Comparison of ENCODE assay signal across 8 cellular contexts in the genomic region with DNA sequence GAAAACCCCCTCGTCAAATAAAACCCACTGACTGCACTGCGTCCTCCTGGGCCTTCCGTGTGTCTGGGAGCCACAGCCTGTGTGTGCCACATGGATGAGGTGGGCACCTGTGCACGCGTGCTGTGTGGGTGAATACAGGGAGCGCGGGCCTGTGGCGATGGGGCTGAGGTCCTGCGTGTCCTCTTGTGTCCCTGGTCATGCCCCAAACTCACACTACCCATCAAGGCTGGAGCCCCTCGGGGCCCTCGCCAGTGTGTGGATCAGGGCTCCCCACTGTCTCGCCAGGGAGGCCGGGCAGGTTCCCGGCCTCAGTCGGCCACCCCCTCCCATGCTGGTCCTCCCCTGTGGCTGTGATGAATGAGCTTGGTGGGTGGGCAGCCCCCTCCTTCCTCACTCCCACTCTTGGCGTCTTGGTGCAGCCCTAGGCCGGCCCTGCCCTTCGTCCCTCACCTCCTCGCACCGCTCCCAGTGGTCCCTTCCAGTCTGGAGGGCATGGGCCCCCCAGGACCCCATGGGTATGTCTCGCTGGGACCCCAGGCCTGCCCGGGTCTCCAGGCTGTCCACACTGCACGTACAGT. TPM values are rescaled to one million over a fixed set of nuclear protein-coding genes. Genes with fewer than 3 reads are reported as not detected.
A peak's percentile ranks its signal among the peaks of the same experiment; 100 is the strongest.
DNase-seq lines count a peak whose midpoint lies in the region; TF ChIP-seq lines count a peak whose summit lies in the region.

No MANE protein-coding gene starts in this region.

- peaks cover 67% of the 10 kb centered on the region for H3K4me1 Mint-ChIP-seq in CD14-positive monocyte

- peaks cover 28% of the 10 kb centered on the region; the same call in 1 of the 2 replicates for H4K20me1 ChIP-seq in Karpas-422 (ENCODE audit: insufficient read depth, low read depth, low read length)

- WGBS in ectodermal cell, 2 experiments, result 37 to 39% methylated on average over 23 of the region's 23 CpGs
- no CpG with 5 or more reads among the region's 23 CpGs for WGBS in neuronal stem cell (ENCODE audit: extremely low coverage in 2 of 2, insufficient read length in 2 of 2, insufficient replicate concordance in 1 of 2), 2 donors

- H4K8ac ChIP-seq in neuronal stem cell (ENCODE audit: low read depth, low read length), result peak overlapping the region; percentile 100

- peak overlapping the region; percentile 64 to 77 for H3K4me3 Mint-ChIP-seq in CD14-positive monocyte

- H3K4me2 ChIP-seq in Karpas-422 (ENCODE audit: low read depth, low read length, poor library complexity, severe bottlenecking), result peak overlapping the region; percentile 63
- H3K4me2 ChIP-seq in neuronal stem cell (ENCODE audit: insufficient read depth, low read length, poor library complexity, severe bottlenecking), result peak overlapping the region; percentile 86

- no peaks in the 10 kb centered on the region for H3K9me2 ChIP-seq in Karpas-422 (replicated peaks; ENCODE audit: insufficient read depth, low read length)

- peak overlapping the region; percentile 62 for H3K9ac ChIP-seq in Karpas-422 (ENCODE audit: low read length)
- peak overlapping the region; percentile 88 for H3K9ac ChIP-seq in neuronal stem cell (ENCODE audit: low read depth, low read length, poor library complexity)

- H2AK5ac ChIP-seq in neuronal stem cell (ENCODE audit: low read depth, low read length), result peak overlapping the region; percentile 100

- peak overlapping the region; percentile 91 for H2BK5ac ChIP-seq in neuronal stem cell (ENCODE audit: low read length)

- H2BK15ac ChIP-seq in neuronal stem cell (ENCODE audit: low read length), result peak overlapping the region; percentile 100

- H3K79me1 ChIP-seq in neuronal stem cell (ENCODE audit: low read depth, low read length), result peaks cover 15% of the 10 kb centered on the region

- H2BK12ac ChIP-seq in neuronal stem cell (ENCODE audit: low read length), result peak overlapping the region; percentile 99

- no peak overlapping the region for H3K27ac ChIP-seq in Karpas-422 (ENCODE audit: low read length)
- no peak overlapping the region for H3K27ac ChIP-seq in ectodermal cell (ENCODE audit: insufficient read depth, low read depth, low read length, poor library complexity, severe bottlenecking)
- peak overlapping the region; percentile 68 for H3K27ac ChIP-seq in neuronal stem cell (replicated peaks; ENCODE audit: low read length)

- H4K91ac ChIP-seq in neuronal stem cell (ENCODE audit: low read depth, low read length, poor library complexity), result no peak overlapping the region

- peaks cover 14 to 18% of the 10 kb centered on the region in 2 donors for H3K36me3 Mint-ChIP-seq in CD14-positive monocyte

- no peak for TF ChIP-seq CTCF in CD14-positive monocyte (IDR thresholded peaks at IDR 0.05)

- peak overlapping the region in 3 of 7 donors; percentile 6 to 59 (median 41) for H3K27ac Mint-ChIP-seq in CD14-positive monocyte

- intact Hi-C loops in CD14-positive monocyte (cut with micrococcal nuclease), result no loop called here

- H3K4me1 ChIP-seq in Karpas-422 (ENCODE audit: low read length) (peaks cover 49% of the 10 kb centered on the region), ectodermal cell (ENCODE audit: control insufficient read depth, insufficient read depth, low read length) (peaks cover 61% of the 10 kb centered on the region), neuronal stem cell (ENCODE audit: control insufficient read depth in 2 of 2, insufficient read depth in 1 of 2, low read depth in 1 of 2, low read length in 2 of 2) (peaks cover 53 to 57% of the 10 kb centered on the region in 2 donors)

- H2AFZ ChIP-seq in Karpas-422 (ENCODE audit: low read length) (no peak overlapping the region), neuronal stem cell (ENCODE audit: low read length) (peak overlapping the region; percentile 89)

- H3K79me2 ChIP-seq in Karpas-422 (ENCODE audit: low read length), result no peaks in the 10 kb centered on the region

- no peaks in the 10 kb centered on the region for H3K27me3 ChIP-seq in Karpas-422 (ENCODE audit: low read length)
- peaks cover 56% of the 10 kb centered on the region for H3K27me3 ChIP-seq in ectodermal cell (ENCODE audit: control insufficient read depth, insufficient read depth, low read length, poor library complexity, severe bottlenecking)
- peaks cover 9 to 46% (median 18%) of the 10 kb centered on the region in 3 experiments for H3K27me3 ChIP-seq in neuronal stem cell (ENCODE audit: control insufficient read depth in 3 of 3, insufficient read depth in 3 of 3, low read depth in 1 of 3, low read length in 3 of 3)

- H3K4me3 ChIP-seq in Karpas-422 (ENCODE audit: low read length) (peak overlapping the region; percentile 59; the same call in 1 of the 2 replicates), ectodermal cell (ENCODE audit: insufficient read depth, low read depth, low read length) (peak overlapping the region; percentile 61), neuronal stem cell (ENCODE audit: low read length in 2 of 2) (peak overlapping the region; percentile 62 to 78)

- peak overlapping the region; percentile 93 for H3K23ac ChIP-seq in neuronal stem cell (ENCODE audit: low read depth, low read length, poor library complexity)

- H3K14ac ChIP-seq in neuronal stem cell (ENCODE audit: low read length), result peak overlapping the region; percentile 89

- H2BK120ac ChIP-seq in neuronal stem cell (ENCODE audit: low read depth, low read length), result peak overlapping the region; percentile 82

- peaks cover 0 to 21% (median 3%) of the 10 kb centered on the region in 7 donors for H3K9me3 Mint-ChIP-seq in CD14-positive monocyte

- DNase-seq in CD14-positive monocyte (ENCODE audit: low spot score) (no peak), Karpas-422 (no peak), neuronal stem cell (ENCODE audit: low spot score) (no peak), DMS153 (lab: John Stamatoyannopoulos, UW) (no peak), NCI-H187 treated with DMSO at 0.1 percent for 48 hours (lab: John Stamatoyannopoulos, UW) (no peak), COR-L47 (lab: John Stamatoyannopoulos, UW) (no peak), SW480 (ENCODE audit: low spot score) (no peak)

- peak overlapping the region; percentile 99 for H3K18ac ChIP-seq in neuronal stem cell (ENCODE audit: low read length)

- no peaks in the 10 kb centered on the region for H3K36me3 ChIP-seq in Karpas-422 (ENCODE audit: insufficient read depth, low read length)
- H3K36me3 ChIP-seq in ectodermal cell (ENCODE audit: control insufficient read depth, insufficient read depth, low read length), result peaks cover 6% of the 10 kb centered on the region
- peaks cover 9 to 17% of the 10 kb centered on the region in 2 donors for H3K36me3 ChIP-seq in neuronal stem cell (replicated peaks in 1 of 2; ENCODE audit: control insufficient read depth in 2 of 2, insufficient read depth in 2 of 2, low read length in 2 of 2)

- peaks cover 41 to 77% (median 48%) of the 10 kb centered on the region in 3 donors for H3K27me3 Mint-ChIP-seq in CD14-positive monocyte (ENCODE audit: low read depth in 3 of 3)

- no peaks in the 10 kb centered on the region for H3K9me3 ChIP-seq in Karpas-422 (ENCODE audit: low read length)
- no peaks in the 10 kb centered on the region for H3K9me3 ChIP-seq in ectodermal cell (ENCODE audit: control insufficient read depth, low read length)
- peaks cover 0 to 3% of the 10 kb centered on the region in 2 donors for H3K9me3 ChIP-seq in neuronal stem cell (replicated peaks in 1 of 2; ENCODE audit: control insufficient read depth in 2 of 2, insufficient read depth in 1 of 2, low read depth in 1 of 2, low read length in 2 of 2)

- H3K4ac ChIP-seq in neuronal stem cell (ENCODE audit: low read length), result peak overlapping the region; percentile 95

RNA-seq across cellular contexts. Expression of gene CD151, which starts 0.7 kb away (rescaled TPM):
- polyA plus RNA-seq in CD14-positive monocyte, result 10 to 100 TPM; 18.1 to 57.4 TPM
- 8.4 and 10.5 TPM in 2 replicates for total RNA-seq in Karpas-422 (2014; rRNA removed; shearing (Covaris generic); ENCODE audit: low replicate concordance)
- 111 TPM for polyA plus RNA-seq in ectodermal cell (2013, experiment 1 of 4)
- 107 TPM for polyA plus RNA-seq in ectodermal cell (2013, experiment 2 of 4)
- polyA plus RNA-seq in ectodermal cell (2013, experiment 3 of 4), result 94.8 TPM
- polyA plus RNA-seq in ectodermal cell (2013, experiment 4 of 4), result 112 TPM
- polyA plus RNA-seq in neuronal stem cell (2013, experiment 1 of 2), result 74.1 TPM
- polyA plus RNA-seq in neuronal stem cell (2013, experiment 2 of 2), result 74.3 TPM

RNA-seq across cellular contexts. Expression of gene CRACR2B, which starts 4.3 kb away (rescaled TPM):
- 1 to 10 TPM; 1.0 to 1.4 TPM for polyA plus RNA-seq in CD14-positive monocyte
- total RNA-seq in Karpas-422 (2014; rRNA removed; shearing (Covaris generic); ENCODE audit: low replicate concordance), result 0.48 and 1.5 TPM in 2 replicates
- 3.5 TPM for polyA plus RNA-seq in ectodermal cell (2013, experiment 1 of 4)
- 4.7 TPM for polyA plus RNA-seq in ectodermal cell (2013, experiment 2 of 4)
- 5.6 TPM for polyA plus RNA-seq in ectodermal cell (2013, experiment 3 of 4)
- 7.4 TPM for polyA plus RNA-seq in ectodermal cell (2013, experiment 4 of 4)
- polyA plus RNA-seq in neuronal stem cell (2013, experiment 1 of 2), result 12.4 TPM
- 11.8 TPM for polyA plus RNA-seq in neuronal stem cell (2013, experiment 2 of 2)

RNA-seq across cellular contexts. Expression of gene POLR2L, which starts 10.3 kb away (rescaled TPM):
- polyA plus RNA-seq in CD14-positive monocyte, result 100 to 1,000 TPM; 110 to 133 TPM
- 113 and 203 TPM in 2 replicates for total RNA-seq in Karpas-422 (2014; rRNA removed; shearing (Covaris generic); ENCODE audit: low replicate concordance)
- 105 TPM for polyA plus RNA-seq in ectodermal cell (2013, experiment 1 of 4)
- polyA plus RNA-seq in ectodermal cell (2013, experiment 2 of 4), result 92.4 TPM
- 101 TPM for polyA plus RNA-seq in ectodermal cell (2013, experiment 3 of 4)
- polyA plus RNA-seq in ectodermal cell (2013, experiment 4 of 4), result 111 TPM
- polyA plus RNA-seq in neuronal stem cell (2013, experiment 1 of 2), result 129 TPM
- polyA plus RNA-seq in neuronal stem cell (2013, experiment 2 of 2), result 129 TPM

RNA-seq across cellular contexts. Expression of gene TSPAN4, which starts 10.6 kb away (rescaled TPM):
- polyA plus RNA-seq in CD14-positive monocyte, result 10 to 100 TPM; 52.6 to 75.5 TPM
- total RNA-seq in Karpas-422 (2014; rRNA removed; shearing (Covaris generic); ENCODE audit: low replicate concordance), result 4.0 TPM in 1 of 2 replicates, not detected in the other
- 42.7 TPM for polyA plus RNA-seq in ectodermal cell (2013, experiment 1 of 4)
- 45.5 TPM for polyA plus RNA-seq in ectodermal cell (2013, experiment 2 of 4)
- 37.4 TPM for polyA plus RNA-seq in ectodermal cell (2013, experiment 3 of 4)
- 44.4 TPM for polyA plus RNA-seq in ectodermal cell (2013, experiment 4 of 4)
- polyA plus RNA-seq in neuronal stem cell (2013, experiment 1 of 2), result 39.4 TPM
- 35.6 TPM for polyA plus RNA-seq in neuronal stem cell (2013, experiment 2 of 2)

RNA-seq across cellular contexts. Expression of gene PNPLA2, which starts 13.3 kb away (rescaled TPM):
- polyA plus RNA-seq in CD14-positive monocyte, result 10 to 100 TPM; 26.8 to 35.0 TPM
- total RNA-seq in Karpas-422 (2014; rRNA removed; shearing (Covaris generic); ENCODE audit: low replicate concordance), result 32.5 and 35.8 TPM in 2 replicates
- 38.9 TPM for polyA plus RNA-seq in ectodermal cell (2013, experiment 1 of 4)
- polyA plus RNA-seq in ectodermal cell (2013, experiment 2 of 4), result 40.3 TPM
- polyA plus RNA-seq in ectodermal cell (2013, experiment 3 of 4), result 26.1 TPM
- 27.2 TPM for polyA plus RNA-seq in ectodermal cell (2013, experiment 4 of 4)
- 34.4 TPM for polyA plus RNA-seq in neuronal stem cell (2013, experiment 1 of 2)
- 33.9 TPM for polyA plus RNA-seq in neuronal stem cell (2013, experiment 2 of 2)
